ENCODE assay signal across 8 cellular contexts in the genomic region with DNA sequence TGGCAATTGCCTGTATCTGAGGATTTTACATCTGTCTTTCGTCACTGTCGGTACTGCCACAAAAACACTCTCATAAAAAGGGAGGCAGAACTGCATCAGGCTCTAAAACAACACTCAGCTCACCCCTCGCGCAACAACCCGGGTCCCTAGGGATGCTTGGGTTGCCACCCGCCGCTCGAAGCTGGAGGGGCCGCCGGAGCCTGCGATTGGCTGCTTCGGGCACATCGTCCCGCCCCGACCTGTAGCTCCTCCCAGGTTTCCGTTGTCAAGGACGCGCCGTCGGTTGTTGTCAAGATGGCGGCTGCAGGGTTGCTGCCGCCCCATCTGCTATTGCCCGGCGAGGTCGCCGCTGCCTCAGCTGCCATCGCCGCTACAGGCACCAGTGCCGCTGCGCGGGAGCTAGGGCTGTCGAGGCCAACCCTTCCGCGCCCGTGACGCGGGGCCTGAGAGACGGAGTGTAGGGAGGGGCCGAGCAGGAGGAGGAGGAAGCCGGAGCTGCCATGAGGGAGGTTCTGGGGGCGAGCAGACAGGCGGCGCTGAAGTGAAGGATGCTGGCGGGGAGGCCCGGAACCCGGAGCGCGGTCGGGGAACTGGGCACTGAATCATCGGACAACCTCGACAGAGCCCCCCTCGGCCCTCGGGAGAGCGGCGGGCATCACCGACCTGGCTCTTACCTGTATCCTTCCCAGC. TPM values are rescaled to one million over a fixed set of nuclear protein-coding genes. Genes with fewer than 3 reads are reported as not detected.
DNase-seq lines count a peak whose midpoint lies in the region; ATAC-seq lines count a peak whose summit lies in the region.

A gene with protein sequence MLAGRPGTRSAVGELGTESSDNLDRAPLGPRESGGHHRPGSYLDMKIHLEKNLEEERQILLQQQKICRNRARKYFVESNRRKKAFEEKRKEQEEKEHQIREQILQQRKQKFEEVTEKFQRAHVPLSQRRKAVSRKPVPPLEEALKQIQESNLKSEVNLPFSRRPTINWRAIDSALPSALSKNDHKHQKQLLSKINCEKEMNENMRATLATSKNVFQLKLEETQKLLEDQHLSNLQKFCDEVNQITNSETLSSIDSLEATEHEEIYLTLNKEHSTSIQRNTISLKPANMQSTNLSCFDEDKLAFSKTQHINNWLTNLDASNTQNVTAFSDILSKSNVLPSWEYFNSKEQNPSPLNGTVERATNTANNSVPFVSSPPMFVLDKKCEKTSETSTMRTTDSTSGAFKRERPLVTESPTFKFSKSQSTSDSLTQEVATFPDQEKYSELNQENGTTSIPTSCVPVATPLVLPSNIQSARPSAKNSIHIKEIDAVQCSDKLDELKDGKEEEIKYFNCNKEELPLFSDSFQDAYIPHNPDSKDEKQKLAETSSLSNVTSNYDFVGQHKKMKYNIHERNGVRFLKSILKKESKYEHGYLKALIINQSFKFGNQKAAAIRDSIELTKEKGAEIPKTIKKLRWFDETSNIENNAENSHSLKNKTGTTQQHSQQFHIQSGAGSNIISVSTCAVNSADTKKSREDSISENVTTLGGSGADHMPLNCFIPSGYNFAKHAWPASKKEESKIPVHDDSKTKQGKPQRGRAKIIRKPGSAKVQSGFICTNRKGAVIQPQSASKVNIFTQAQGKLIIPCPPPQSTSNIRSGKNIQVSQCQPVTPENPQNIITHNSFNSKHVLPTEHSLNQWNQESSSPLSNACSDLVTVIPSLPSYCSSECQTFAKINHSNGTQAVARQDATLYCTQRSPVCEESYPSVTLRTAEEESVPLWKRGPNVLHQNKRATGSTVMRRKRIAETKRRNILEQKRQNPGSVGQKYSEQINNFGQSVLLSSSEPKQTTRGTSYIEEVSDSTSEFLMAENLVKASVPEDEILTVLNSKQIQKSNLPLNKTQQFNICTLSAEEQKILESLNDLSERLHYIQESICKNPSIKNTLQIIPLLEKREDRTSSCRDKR (plus strand): TSS at position 274 of the 690 bp plus-strand sequence. CDS start 275 bp downstream, at position 549.

- ATAC-seq in GM21528 (IDR thresholded peaks at IDR 0.05; ENCODE audit: low FRiP score, unreplicated experiment) (peak; percentile 100), naive B cell (ENCODE audit: low read depth in 2 of 2) (peak; percentile 80 to 81)
- ATAC-seq in stimulated activated effector memory CD8-positive, alpha-beta T cell treated with anti-CD3 and anti-CD28 coated beads, Interleukin-12 subunit alpha, Interleukin-12 subunit beta, amount 100 ng/mL, for 72 hours = peak; percentile 97

- H3K27ac Mint-ChIP-seq in activated T-helper 1 cell treated with anti-CD3 and anti-CD28 coated beads, Interleukin-12 subunit alpha, Interleukin-12 subunit beta, Interleukin-2, Interleukin-4 antibody, amounts not matched to agents 30 ng/mL and 10 ng/mL and 1 ng/mL, durations not matched to agents 14 hours and 24 hours and 36 hours = peak within 1 kb of the TSS; percentile 74
- H3K27ac Mint-ChIP-seq in naive B cell = peak within 1 kb of the TSS; percentile 98 to 100 (median 99)
- H3K27ac Mint-ChIP-seq in stimulated activated effector memory CD8-positive, alpha-beta T cell treated with anti-CD3 and anti-CD28 coated beads, Interleukin-12 subunit alpha, Interleukin-12 subunit beta, amount 100 ng/mL, for 72 hours = peak within 1 kb of the TSS; percentile 84

- intact Hi-C loops in activated T-helper 1 cell treated with anti-CD3 and anti-CD28 coated beads, Interleukin-12 subunit alpha, Interleukin-12 subunit beta, Interleukin-2, Interleukin-4 antibody, amounts not matched to agents 30 ng/mL and 10 ng/mL and 1 ng/mL, durations not matched to agents 14 hours and 24 hours and 36 hours (cut with micrococcal nuclease) = loop anchor here (2.0 to 10.0 kb wide), 7 partner anchors 94 to 1190 kb away; a partner anchor contains a TSS

- H3K4me3 Mint-ChIP-seq in activated T-helper 1 cell treated with anti-CD3 and anti-CD28 coated beads, Interleukin-12 subunit alpha, Interleukin-12 subunit beta, Interleukin-2, Interleukin-4 antibody, amounts not matched to agents 30 ng/mL and 10 ng/mL and 1 ng/mL, durations not matched to agents 14 hours and 24 hours and 36 hours = peak within 1 kb of the TSS; percentile 92
- peak within 1 kb of the TSS; percentile 91 to 97 (median 96) for H3K4me3 Mint-ChIP-seq in naive B cell
- H3K4me3 Mint-ChIP-seq in stimulated activated effector memory CD8-positive, alpha-beta T cell treated with anti-CD3 and anti-CD28 coated beads, Interleukin-12 subunit alpha, Interleukin-12 subunit beta, amount 100 ng/mL, for 72 hours = peak within 1 kb of the TSS; percentile 86

- H3K36me3 Mint-ChIP-seq in activated T-helper 1 cell treated with anti-CD3 and anti-CD28 coated beads, Interleukin-12 subunit alpha, Interleukin-12 subunit beta, Interleukin-2, Interleukin-4 antibody, amounts not matched to agents 30 ng/mL and 10 ng/mL and 1 ng/mL, durations not matched to agents 14 hours and 24 hours and 36 hours (ENCODE audit: low read depth) = peaks cover 2% of the 10 kb centered on the region
- no peaks in the 10 kb centered on the region for H3K36me3 Mint-ChIP-seq in naive B cell
- H3K36me3 Mint-ChIP-seq in stimulated activated effector memory CD8-positive, alpha-beta T cell treated with anti-CD3 and anti-CD28 coated beads, Interleukin-12 subunit alpha, Interleukin-12 subunit beta, amount 100 ng/mL, for 72 hours = no peaks in the 10 kb centered on the region

- H3K9me3 Mint-ChIP-seq in activated T-helper 1 cell treated with anti-CD3 and anti-CD28 coated beads, Interleukin-12 subunit alpha, Interleukin-12 subunit beta, Interleukin-2, Interleukin-4 antibody, amounts not matched to agents 30 ng/mL and 10 ng/mL and 1 ng/mL, durations not matched to agents 14 hours and 24 hours and 36 hours = no peaks in the 10 kb centered on the region
- H3K9me3 Mint-ChIP-seq in naive B cell = no peaks in the 10 kb centered on the region
- no peaks in the 10 kb centered on the region for H3K9me3 Mint-ChIP-seq in stimulated activated effector memory CD8-positive, alpha-beta T cell treated with anti-CD3 and anti-CD28 coated beads, Interleukin-12 subunit alpha, Interleukin-12 subunit beta, amount 100 ng/mL, for 72 hours

- H3K4me1 Mint-ChIP-seq in activated T-helper 1 cell treated with anti-CD3 and anti-CD28 coated beads, Interleukin-12 subunit alpha, Interleukin-12 subunit beta, Interleukin-2, Interleukin-4 antibody, amounts not matched to agents 30 ng/mL and 10 ng/mL and 1 ng/mL, durations not matched to agents 14 hours and 24 hours and 36 hours (ENCODE audit: low read depth) = peaks cover 22% of the 10 kb centered on the region
- peaks cover 24 to 25% (median 24%) of the 10 kb centered on the region in 3 donors for H3K4me1 Mint-ChIP-seq in naive B cell
- H3K4me1 Mint-ChIP-seq in stimulated activated effector memory CD8-positive, alpha-beta T cell treated with anti-CD3 and anti-CD28 coated beads, Interleukin-12 subunit alpha, Interleukin-12 subunit beta, amount 100 ng/mL, for 72 hours = peaks cover 15% of the 10 kb centered on the region

- DNase-seq in D341Med (ENCODE audit: low spot score) = peak; percentile 97
- peak; percentile 62 for DNase-seq in HuH-7.5 (ENCODE audit: low spot score)
- peak; percentile 32 for DNase-seq in OCI-M2 (lab: John Stamatoyannopoulos, UW; ENCODE audit: unreplicated experiment)
- peak; percentile 86 for DNase-seq in activated T-helper 1 cell treated with anti-CD3 and anti-CD28 coated beads, Interleukin-12 subunit alpha, Interleukin-12 subunit beta, Interleukin-2, Interleukin-4 antibody, amounts not matched to agents 30 ng/mL and 10 ng/mL and 1 ng/mL, durations not matched to agents 14 hours and 24 hours and 36 hours (ENCODE audit: low spot score)
- DNase-seq in fibroblast of gingiva (ENCODE audit: low read depth) = peak; percentile 99
- peak; percentile 97 for DNase-seq in naive B cell
- DNase-seq in stimulated activated effector memory CD8-positive, alpha-beta T cell treated with anti-CD3 and anti-CD28 coated beads, Interleukin-12 subunit alpha, Interleukin-12 subunit beta, amount 100 ng/mL, for 72 hours (ENCODE audit: low spot score in 2 of 2) = peak; percentile 87 to 97

- peaks cover 2% of the 10 kb centered on the region for H3K27me3 Mint-ChIP-seq in activated T-helper 1 cell treated with anti-CD3 and anti-CD28 coated beads, Interleukin-12 subunit alpha, Interleukin-12 subunit beta, Interleukin-2, Interleukin-4 antibody, amounts not matched to agents 30 ng/mL and 10 ng/mL and 1 ng/mL, durations not matched to agents 14 hours and 24 hours and 36 hours (ENCODE audit: insufficient read depth)
- peaks cover 4 to 15% (median 11%) of the 10 kb centered on the region in 3 donors for H3K27me3 Mint-ChIP-seq in naive B cell

RNA-seq across cellular contexts. Expression of the gene that starts here (rescaled TPM):
- 0.41 and 1.2 TPM in 2 replicates for total RNA-seq in activated T-helper 1 cell treated with anti-CD3 and anti-CD28 coated beads, Interleukin-12 subunit alpha, Interleukin-12 subunit beta, Interleukin-2, Interleukin-4 antibody, amounts not matched to agents 30 ng/mL and 10 ng/mL and 1 ng/mL, durations not matched to agents 14 hours and 24 hours and 36 hours
- polyA plus RNA-seq in naive B cell (ENCODE audit: low read depth in 6 of 6) = 1 to 10 TPM in 2 of 6 donors, under 1 TPM in 4; 0.09 to 1.3 (median 0.66) TPM

Comparison
In these comparisons a context has a peak if more than half of its experiments do, and no peak if none do; other contexts are left out.
1. Peak in every context shown above with its lines: DNase-seq and ATAC-seq.
2. DNase-seq: peak in every context shown above with its lines; median percentile 99 in fibroblast of gingiva; 97 in D341Med; 97 in naive B cell; 92 in stimulated activated effector memory CD8-positive, alpha-beta T cell treated with anti-CD3 and anti-CD28 coated beads, Interleukin-12 subunit alpha, Interleukin-12 subunit beta, amount 100 ng/mL, for 72 hours; 86 in activated T-helper 1 cell treated with anti-CD3 and anti-CD28 coated beads, Interleukin-12 subunit alpha, Interleukin-12 subunit beta, Interleukin-2, Interleukin-4 antibody, amounts not matched to agents 30 ng/mL and 10 ng/mL and 1 ng/mL, durations not matched to agents 14 hours and 24 hours and 36 hours; 62 in HuH-7.5; 32 in OCI-M2.